In the genomic region with DNA sequence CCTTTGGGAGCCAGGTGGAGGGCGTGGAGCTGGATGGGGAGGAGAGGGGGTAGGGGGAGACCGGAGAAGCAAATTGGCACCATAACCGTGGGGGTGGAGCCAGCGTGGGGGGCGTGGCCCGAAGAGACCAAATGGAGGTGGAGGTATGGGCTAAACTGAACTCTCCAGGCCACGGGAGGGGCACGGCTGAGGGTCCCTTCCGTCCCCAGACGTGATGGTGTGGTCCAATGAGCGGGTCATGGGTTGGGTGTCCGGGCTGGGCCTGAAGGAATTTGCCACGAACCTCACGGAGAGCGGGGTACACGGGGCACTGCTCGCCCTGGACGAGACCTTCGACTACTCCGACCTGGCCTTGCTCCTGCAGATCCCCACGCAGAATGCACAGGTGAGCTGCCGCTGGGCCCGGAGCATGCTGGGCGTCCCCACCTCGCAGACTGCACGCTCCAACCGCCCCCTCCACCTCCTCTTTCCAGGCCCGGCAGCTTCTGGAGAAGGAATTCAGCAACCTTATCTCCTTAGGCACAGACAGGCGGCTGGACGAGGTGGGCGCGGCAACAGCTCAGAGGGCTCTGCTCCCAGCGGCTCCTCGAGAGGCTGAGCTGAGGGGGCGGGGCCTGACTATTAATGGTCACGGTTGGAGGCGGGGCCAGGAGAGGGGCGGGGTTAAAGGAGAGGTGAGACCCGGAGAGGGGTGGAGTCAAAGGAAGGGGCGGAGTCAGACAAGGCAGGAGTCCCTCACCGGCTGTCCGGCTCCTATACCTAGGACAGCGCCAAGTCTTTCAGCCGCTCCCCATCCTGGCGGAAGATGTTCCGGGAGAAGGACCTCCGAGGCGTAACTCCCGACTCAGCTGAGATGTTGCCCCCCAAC, we compare ENCODE assay signal across 8 cellular contexts. TPM values are rescaled to one million over a fixed set of nuclear protein-coding genes. Genes with fewer than 3 reads are reported as not detected.
DNase-seq lines count a peak whose midpoint lies in the region; ATAC-seq and TF ChIP-seq lines count a peak whose summit lies in the region.

No MANE protein-coding gene starts in this region.

- no peaks in the 10 kb centered on the region for H3K36me3 ChIP-seq in BLaER1 treated with 17β-estradiol and CSF1 and Interleukin-3, amounts not matched to agents 10 nM and 100 nM
- H3K36me3 ChIP-seq in NT2/D1 (ENCODE audit: insufficient read depth, insufficient read length, low read length): no peaks in the 10 kb centered on the region
- no peaks in the 10 kb centered on the region for H3K36me3 ChIP-seq in lung (ENCODE audit: control insufficient read depth in 2 of 2, insufficient read depth in 2 of 2, low read length in 2 of 2)

- peaks cover 75 to 90% of the 10 kb centered on the region in 2 donors for H3K27me3 Mint-ChIP-seq in effector memory CD8-positive, alpha-beta T cell

- peaks cover 50 to 70% (median 64%) of the 10 kb centered on the region in 10 experiments for H3K4me1 ChIP-seq in BLaER1 treated with 17β-estradiol and CSF1 and Interleukin-3, amounts not matched to agents 10 nM and 100 nM
- H3K4me1 ChIP-seq in NT2/D1 (ENCODE audit: insufficient read depth, insufficient read length) (peaks cover 13% of the 10 kb centered on the region), lung (ENCODE audit: control insufficient read depth in 2 of 2, insufficient read depth in 2 of 2, low read length in 2 of 2) (peaks cover 0 to 16% of the 10 kb centered on the region in 2 donors)

- DNase-seq in HT1080 (ENCODE audit: low read depth) (peak; percentile 79), NT2/D1 (ENCODE audit: low read depth, low spot score) (peak; percentile 88), lung (ENCODE audit: low spot score) (peak; percentile 99)
- peak; percentile 51 for DNase-seq in activated CD8-positive, alpha-beta memory T cell treated with anti-CD3 and anti-CD28 coated beads, Interleukin-2, amount 50 U/mL, for 1 hour (ENCODE audit: extremely low read depth)
- peak; percentile 72 to 78 (median 73) for DNase-seq in effector memory CD8-positive, alpha-beta T cell
- peak; percentile 56 to 83 (median 62) for DNase-seq in stimulated activated CD4-positive, alpha-beta T cell treated with anti-CD3 and anti-CD28 coated beads, TNF-alpha, amount 100 ng/mL, for 24 hours (ENCODE audit: low read depth in 3 of 3)

- H3K4me1 Mint-ChIP-seq in effector memory CD8-positive, alpha-beta T cell (ENCODE audit: low read depth in 2 of 2): peaks cover 31 to 32% of the 10 kb centered on the region in 2 donors

- H3K4me3 ChIP-seq in BLaER1 treated with 17β-estradiol and CSF1 and Interleukin-3, amounts not matched to agents 10 nM and 100 nM: peak overlapping the region; percentile 70 to 86 (median 76)
- H3K4me3 ChIP-seq in NT2/D1 (ENCODE audit: insufficient read length, low read depth) (peak overlapping the region; percentile 78), lung (peak overlapping the region; percentile 27)

- peaks cover 10% of the 10 kb centered on the region for H3K36me3 Mint-ChIP-seq in effector memory CD8-positive, alpha-beta T cell (ENCODE audit: insufficient read depth)

- H3K27me3 ChIP-seq in BLaER1 treated with 17β-estradiol and CSF1 and Interleukin-3, amounts not matched to agents 10 nM and 100 nM: no peaks in the 10 kb centered on the region; a peak in 1 of 22 replicates
- H3K27me3 ChIP-seq in NT2/D1 (ENCODE audit: insufficient read depth, insufficient read length): peaks cover 13% of the 10 kb centered on the region
- no peaks in the 10 kb centered on the region for H3K27me3 ChIP-seq in lung (ENCODE audit: control insufficient read depth, insufficient read depth)

- H3K9me3 ChIP-seq in BLaER1 treated with 17β-estradiol and CSF1 and Interleukin-3, amounts not matched to agents 10 nM and 100 nM (replicated peaks in 1 of 11): no peaks in the 10 kb centered on the region
- H3K9me3 ChIP-seq in NT2/D1 (ENCODE audit: insufficient read depth, low read length) (no peaks in the 10 kb centered on the region), lung (ENCODE audit: control insufficient read depth in 2 of 2, insufficient read depth in 1 of 2, low read length in 1 of 2) (peaks cover 0 to under 1% of the 10 kb centered on the region in 2 donors)

- peaks cover 0 to 5% (median 0%) of the 10 kb centered on the region in 11 experiments; a peak in 2 of 22 replicates for H4K20me1 ChIP-seq in BLaER1 treated with 17β-estradiol and CSF1 and Interleukin-3, amounts not matched to agents 10 nM and 100 nM

- peak overlapping the region in 1 of 2 donors; percentile 26 for H3K27ac Mint-ChIP-seq in effector memory CD8-positive, alpha-beta T cell

- H3K4me2 ChIP-seq in BLaER1 treated with 17β-estradiol and CSF1 and Interleukin-3, amounts not matched to agents 10 nM and 100 nM: peak overlapping the region; percentile 94 to 100 (median 99)

- TF ChIP-seq CTCF in lung (IDR thresholded peaks at IDR 0.05; ENCODE audit: control extremely low read depth, extremely low read depth): no peak

- peak overlapping the region; percentile 81 to 84 for H3K4me3 Mint-ChIP-seq in effector memory CD8-positive, alpha-beta T cell

- ATAC-seq in effector memory CD8-positive, alpha-beta T cell (replicated peaks): peak; percentile 59
- ATAC-seq in lung (ENCODE audit: insufficient read depth, low FRiP score) (peak; percentile 84), GM18873 (IDR thresholded peaks at IDR 0.05; ENCODE audit: low FRiP score, unreplicated experiment) (no peak)

- peak overlapping the region; percentile 79 to 91 (median 86) for H3K9ac ChIP-seq in BLaER1 treated with 17β-estradiol and CSF1 and Interleukin-3, amounts not matched to agents 10 nM and 100 nM
- peak overlapping the region; percentile 90 for H3K9ac ChIP-seq in NT2/D1 (ENCODE audit: insufficient read length, low read depth)

- WGBS in lung, 2 donors: 1 to 3% methylated on average over 46 to 49 of the region's 49 CpGs

- no peaks in the 10 kb centered on the region for H3K9me3 Mint-ChIP-seq in effector memory CD8-positive, alpha-beta T cell

- H3K27ac ChIP-seq in BLaER1 treated with 17β-estradiol and CSF1 and Interleukin-3, amounts not matched to agents 10 nM and 100 nM: peak overlapping the region in 10 of 11 experiments; percentile 77 to 90 (median 84); a peak in 20 of 22 replicates
- H3K27ac ChIP-seq in lung (ENCODE audit: low read depth in 1 of 2, low read length in 1 of 2): peak overlapping the region; percentile 83 to 92

RNA-seq across cellular contexts. Expression of gene HRC, which starts 6.2 kb away (rescaled TPM):
- not detected in 2 replicates for total RNA-seq in HT1080 (2014; rRNA removed; shearing (Covaris generic))
- not detected in 2 replicates for polyA plus RNA-seq in HT1080 (2015; cell fraction: cytosol; rRNA removed)
- polyA plus RNA-seq in HT1080 (2015; cell fraction: nucleus; rRNA removed): not detected in 2 replicates
- 1 to 10 TPM in 1 of 2 donors, under 1 TPM in 1; 0.18 to 5.7 TPM for total RNA-seq in lung
- 1 to 10 TPM in 1 of 2 donors, under 1 TPM in 1; 0.14 to 2.0 TPM for polyA plus RNA-seq in lung

RNA-seq across cellular contexts. Expression of gene TRPM4, which starts 8.6 kb away (rescaled TPM):
- 7.5 and 8.6 TPM in 2 replicates for total RNA-seq in HT1080 (2014; rRNA removed; shearing (Covaris generic))
- 10.4 and 13.7 TPM in 2 replicates for polyA plus RNA-seq in HT1080 (2015; cell fraction: cytosol; rRNA removed)
- polyA plus RNA-seq in HT1080 (2015; cell fraction: nucleus; rRNA removed): 75.4 and 84.5 TPM in 2 replicates
- 10 to 100 TPM; 19.8 to 70.1 TPM for total RNA-seq in lung
- 10 to 100 TPM; 15.6 to 24.9 TPM for polyA plus RNA-seq in lung

RNA-seq across cellular contexts. Expression of gene PPFIA3, which starts 29.7 kb away (rescaled TPM):
- total RNA-seq in HT1080 (2014; rRNA removed; shearing (Covaris generic)): 5.0 and 9.3 TPM in 2 replicates
- 3.7 and 6.9 TPM in 2 replicates for polyA plus RNA-seq in HT1080 (2015; cell fraction: cytosol; rRNA removed)
- polyA plus RNA-seq in HT1080 (2015; cell fraction: nucleus; rRNA removed): 7.1 and 9.7 TPM in 2 replicates
- total RNA-seq in lung: 1 to 10 TPM; 3.0 to 8.4 TPM
- 10 to 100 TPM in 1 of 2 donors, 1 to 10 TPM in 1; 8.8 to 10.6 TPM for polyA plus RNA-seq in lung

RNA-seq across cellular contexts. Expression of gene C19orf73, which starts 30.1 kb away (rescaled TPM):
- total RNA-seq in HT1080 (2014; rRNA removed; shearing (Covaris generic)): 1.6 and 2.1 TPM in 2 replicates
- polyA plus RNA-seq in HT1080 (2015; cell fraction: cytosol; rRNA removed): 2.4 and 3.2 TPM in 2 replicates
- 2.0 and 5.0 TPM in 2 replicates for polyA plus RNA-seq in HT1080 (2015; cell fraction: nucleus; rRNA removed)
- 1 to 10 TPM in 1 of 2 donors, not detected in 1; 1.9 TPM for total RNA-seq in lung
- polyA plus RNA-seq in lung: 1 to 10 TPM; 3.1 to 4.3 TPM

RNA-seq across cellular contexts. Expression of gene LIN7B, which starts 34.8 kb away (rescaled TPM):
- 2.6 and 3.2 TPM in 2 replicates for total RNA-seq in HT1080 (2014; rRNA removed; shearing (Covaris generic))
- polyA plus RNA-seq in HT1080 (2015; cell fraction: cytosol; rRNA removed): 3.9 and 5.2 TPM in 2 replicates
- polyA plus RNA-seq in HT1080 (2015; cell fraction: nucleus; rRNA removed): 3.6 and 4.3 TPM in 2 replicates
- total RNA-seq in lung: 1 to 10 TPM; 6.6 to 7.8 TPM
- polyA plus RNA-seq in lung: 10 to 100 TPM in 1 of 2 donors, 1 to 10 TPM in 1; 6.4 to 12.4 TPM

Comparison
In these comparisons a context has a peak if more than half of its experiments do, and no peak if none do; other contexts are left out.
1. H3K4me3 ChIP-seq: peak in every context shown above with its lines; median percentile 78 in NT2/D1; 76 in BLaER1 treated with 17β-estradiol and CSF1 and Interleukin-3, amounts not matched to agents 10 nM and 100 nM; 27 in lung.